9 cellular contexts compared by ENCODE assay signal in the genomic region with DNA sequence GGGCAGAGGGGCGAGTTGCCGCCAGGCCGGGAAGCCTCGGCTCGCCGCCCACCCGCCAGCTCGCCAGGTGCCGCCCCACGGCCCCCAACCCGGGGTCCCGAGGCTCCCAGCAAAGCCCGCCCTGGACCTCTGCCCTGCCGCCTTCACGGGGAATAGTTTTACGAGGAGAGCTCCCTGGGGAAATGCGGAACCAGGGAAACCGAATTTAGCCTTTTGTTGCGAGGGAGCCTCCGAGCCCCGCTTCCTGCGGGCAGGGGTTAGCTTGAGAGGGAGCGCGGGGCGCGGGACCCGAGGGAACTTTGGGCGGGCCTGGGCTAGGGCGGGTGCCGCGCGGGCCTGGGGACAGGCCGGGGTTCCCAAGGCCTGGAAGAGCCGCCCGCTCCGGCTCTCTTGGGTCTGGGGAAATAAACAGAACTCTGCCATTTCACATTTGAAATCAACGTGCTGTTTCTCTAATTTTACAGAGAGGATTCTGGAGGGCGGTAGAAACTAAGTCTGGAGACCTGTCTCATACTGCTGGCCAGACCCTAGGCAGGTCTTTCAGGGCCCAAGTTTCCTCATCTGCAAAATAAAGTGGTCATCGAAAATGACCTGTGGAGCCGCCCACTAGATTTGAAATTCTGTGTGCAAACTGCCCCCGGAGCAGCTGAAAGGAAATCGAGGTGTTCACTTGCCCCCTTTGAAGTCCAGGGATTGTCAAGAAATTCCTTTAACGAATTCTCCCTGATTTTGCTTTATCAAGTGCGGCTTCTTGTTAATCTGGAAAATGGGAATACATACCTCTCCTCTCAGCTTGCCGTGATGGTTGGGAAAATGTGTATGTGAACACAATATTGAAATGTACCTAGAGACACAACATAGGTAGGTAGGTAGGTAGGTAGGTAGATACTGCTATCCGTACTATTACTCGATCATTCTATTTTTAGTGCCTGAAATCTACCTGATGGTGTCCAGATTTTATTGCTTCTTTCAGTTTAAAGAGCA. TPM values are rescaled to one million over a fixed set of nuclear protein-coding genes. Genes with fewer than 3 reads are reported as not detected.
DNase-seq lines count a peak whose midpoint lies in the region; ATAC-seq, FAIRE-seq and TF ChIP-seq lines count a peak whose summit lies in the region.
"Had no signal": no experiment of that assay in that cellular context is flagged by ENCODE, and none has a peak within 500 bp of the region (broad histone marks: within the 10 kb centered on the region; RNA-seq: fewer than 3 reads in every experiment).

No MANE protein-coding gene starts in this region.

- intact Hi-C loops in pancreas (cut with DNase I) = loop anchor here in 2 of 3 donors (5.0 kb wide), 3 partner anchors 80 to 305 kb away; no protein-coding TSS in a partner anchor

- no peaks in the 10 kb centered on the region for H3K9me3 Mint-ChIP-seq in activated naive CD4-positive, alpha-beta T cell treated with anti-CD3 and anti-CD28 coated beads, Interleukin-2, amount 10 ng/mL, durations not matched to agents 7 days and 5 days

- ATAC-seq in HG03066 (IDR thresholded peaks at IDR 0.05; ENCODE audit: low read depth, unreplicated experiment) = peak; percentile 14
- ATAC-seq in pancreas = peak; percentile 14 to 27 (median 24)

- no peaks in the 10 kb centered on the region for H3K27me3 ChIP-seq in pancreas

- TF ChIP-seq CTCF in pancreas (IDR thresholded peaks at IDR 0.05) = no peak

- peak; percentile 45 to 86 for DNase-seq in NCI-H446 (lab: John Stamatoyannopoulos, UW)
- DNase-seq in NCI-H446 treated with DMSO at 0.1 percent for 48 hours (lab: John Stamatoyannopoulos, UW) = no peak
- peak; percentile 78 for DNase-seq in NCI-H345 (lab: John Stamatoyannopoulos, UW)
- no peak for DNase-seq in activated naive CD4-positive, alpha-beta T cell treated with anti-CD3 and anti-CD28 coated beads, Interleukin-2, amount 10 ng/mL, durations not matched to agents 7 days and 5 days
- DNase-seq in globus pallidus (ENCODE audit: low spot score) = peak; percentile 60
- DNase-seq in pancreas = peak in 2 of 6 donors; percentile 24 to 80
- DNase-seq in iPS-NIHi7 (ENCODE audit: extremely low spot score) = no peak

- peak overlapping the region; percentile 85 for H3K27ac Mint-ChIP-seq in activated naive CD4-positive, alpha-beta T cell treated with anti-CD3 and anti-CD28 coated beads, Interleukin-2, amount 10 ng/mL, durations not matched to agents 7 days and 5 days

- peaks cover 0 to 15% (median 11%) of the 10 kb centered on the region in 3 donors for H3K36me3 ChIP-seq in pancreas

- peaks cover 29% of the 10 kb centered on the region for H3K27me3 Mint-ChIP-seq in activated naive CD4-positive, alpha-beta T cell treated with anti-CD3 and anti-CD28 coated beads, Interleukin-2, amount 10 ng/mL, durations not matched to agents 7 days and 5 days

- 16% methylated on average over 45 to 47 of the region's 47 CpGs for WGBS in pancreas, 2 donors

- FAIRE-seq in pancreas (lab: Jason Lieb, UNC) = no peak
- FAIRE-seq: colon had no signal

- peaks cover 55% of the 10 kb centered on the region for H3K4me1 Mint-ChIP-seq in activated naive CD4-positive, alpha-beta T cell treated with anti-CD3 and anti-CD28 coated beads, Interleukin-2, amount 10 ng/mL, durations not matched to agents 7 days and 5 days

- H3K9me3 ChIP-seq in pancreas = no peaks in the 10 kb centered on the region

- peaks cover 41% of the 10 kb centered on the region for H3K36me3 Mint-ChIP-seq in activated naive CD4-positive, alpha-beta T cell treated with anti-CD3 and anti-CD28 coated beads, Interleukin-2, amount 10 ng/mL, durations not matched to agents 7 days and 5 days

- peaks cover 3 to 12% (median 9%) of the 10 kb centered on the region in 3 donors for H3K4me1 ChIP-seq in pancreas

- H3K4me3 Mint-ChIP-seq in activated naive CD4-positive, alpha-beta T cell treated with anti-CD3 and anti-CD28 coated beads, Interleukin-2, amount 10 ng/mL, durations not matched to agents 7 days and 5 days = peak overlapping the region; percentile 60

- H3K27ac ChIP-seq in pancreas = peak overlapping the region; percentile 92 to 99 (median 96)

- CTCF ChIA-PET in activated naive CD4-positive, alpha-beta T cell treated with anti-CD3 and anti-CD28 coated beads, Interleukin-2, amount 10 ng/mL, durations not matched to agents 7 days and 5 days (lab: Charles Lee) = interaction anchor here (0.7 to 10.6 kb wide), 6 partner anchors 90 to 311 kb away, joined by 3 to 251 read pairs (median 4); no protein-coding TSS in a partner anchor

- peak overlapping the region; percentile 80 to 95 (median 86) for H3K4me3 ChIP-seq in pancreas

RNA-seq across cellular contexts. Expression of a gene that starts 0.7 kb away (rescaled TPM):
- total RNA-seq in pancreas = 100 to 1,000 TPM; 261 to 512 (median 332) TPM
- polyA plus RNA-seq in pancreas = 100 to 1,000 TPM; 178 to 237 TPM

RNA-seq across cellular contexts. Expression of a gene that starts 8.1 kb away (rescaled TPM):
- not detected for total RNA-seq in pancreas
- under 1 TPM in 1 of 2 donors, not detected in 1; 0.05 TPM for polyA plus RNA-seq in pancreas

RNA-seq across cellular contexts. Expression of a gene that starts 57.6 kb away (rescaled TPM):
- total RNA-seq in pancreas = not detected
- polyA plus RNA-seq in pancreas = not detected

Comparison
In these comparisons a context has a peak if more than half of its experiments do, and no peak if none do; other contexts are left out.
1. DNase-seq: peak in NCI-H446 (2 of 2), NCI-H345 (single experiment) and globus pallidus (single experiment); none in NCI-H446 treated with DMSO at 0.1 percent for 48 hours (single experiment), activated naive CD4-positive, alpha-beta T cell treated with anti-CD3 and anti-CD28 coated beads, Interleukin-2, amount 10 ng/mL, durations not matched to agents 7 days and 5 days (single experiment) and iPS-NIHi7 (single experiment).